ENCODE assay signal across 15 cellular contexts in genomic region chr7:50399635-50400034, GRCh38.
"Had no signal": no experiment of that assay in that cellular context is flagged by ENCODE, and none has a peak within 500 bp of the region (broad histone marks: within the 10 kb centered on the region; RNA-seq: fewer than 3 reads in every experiment).

No MANE protein-coding gene starts in this region.

- H3K9me3 ChIP-seq: tibial nerve, uterus had no signal

- H3K4me1 Mint-ChIP-seq: brain had no signal

- H3K36me3 ChIP-seq: tibial nerve, uterus had no signal

- H3K4me1 ChIP-seq: uterus had no signal

- ATAC-seq: left cardiac atrium had no signal

- H3K27me3 Mint-ChIP-seq: activated naive CD8-positive, alpha-beta T cell treated with anti-CD3 and anti-CD28 coated beads, Interleukin-2, amount 10 ng/mL, durations not matched to agents 7 days and 5 days; natural killer cell treated with Interleukin-12 subunit alpha and Interleukin-12 subunit beta and Interleukin-15 and Interleukin-18, amount 100 ng/mL, for 72 hours; stimulated activated naive CD8-positive, alpha-beta T cell treated with anti-CD3 and anti-CD28 coated beads, Interleukin-15, Interleukin-2, amounts not matched to agents 100 ng/mL and 50 ng/mL, for 24 hours had no signal

- DNase-seq: activated CD4-positive, alpha-beta T cell treated with anti-CD3 and anti-CD28 coated beads, Interleukin-2, amount 50 U/mL, for 4 hours; activated effector memory CD4-positive, alpha-beta T cell treated with Interleukin-2 at 50 U/mL for 16 hours; activated naive CD8-positive, alpha-beta T cell treated with anti-CD3 and anti-CD28 coated beads, Interleukin-2, amount 10 ng/mL, durations not matched to agents 7 days and 5 days; activated T-cell treated with anti-CD3 and anti-CD28 coated beads, Interleukin-2, amount 50 U/mL, for 1 hour; left cardiac atrium; mesendoderm; stimulated activated CD8-positive, alpha-beta memory T cell treated with anti-CD3 and anti-CD28 coated beads, Interleukin-4, amount 100 ng/mL, for 48 hours; T-helper 2 cell; uterus had no signal

- H3K4me3 Mint-ChIP-seq: activated naive CD8-positive, alpha-beta T cell treated with anti-CD3 and anti-CD28 coated beads, Interleukin-2, amount 10 ng/mL, durations not matched to agents 7 days and 5 days; natural killer cell treated with Interleukin-12 subunit alpha and Interleukin-12 subunit beta and Interleukin-15 and Interleukin-18, amount 100 ng/mL, for 72 hours; stimulated activated naive CD8-positive, alpha-beta T cell treated with anti-CD3 and anti-CD28 coated beads, Interleukin-15, Interleukin-2, amounts not matched to agents 100 ng/mL and 50 ng/mL, for 24 hours had no signal

- H3K36me3 Mint-ChIP-seq: brain had no signal

- H3K27me3 ChIP-seq: hepatocyte, uterus had no signal

- H3K9me3 Mint-ChIP-seq: activated naive CD8-positive, alpha-beta T cell treated with anti-CD3 and anti-CD28 coated beads, Interleukin-2, amount 10 ng/mL, durations not matched to agents 7 days and 5 days; brain; natural killer cell treated with Interleukin-12 subunit alpha and Interleukin-12 subunit beta and Interleukin-15 and Interleukin-18, amount 100 ng/mL, for 72 hours; stimulated activated naive CD8-positive, alpha-beta T cell treated with anti-CD3 and anti-CD28 coated beads, Interleukin-15, Interleukin-2, amounts not matched to agents 100 ng/mL and 50 ng/mL, for 24 hours had no signal

- H3K4me3 ChIP-seq: hepatocyte, tibial nerve, uterus had no signal

- H3K27ac Mint-ChIP-seq: activated naive CD8-positive, alpha-beta T cell treated with anti-CD3 and anti-CD28 coated beads, Interleukin-2, amount 10 ng/mL, durations not matched to agents 7 days and 5 days; brain; natural killer cell treated with Interleukin-12 subunit alpha and Interleukin-12 subunit beta and Interleukin-15 and Interleukin-18, amount 100 ng/mL, for 72 hours had no signal

- H3K27ac ChIP-seq: hepatocyte, tibial nerve, uterus, VCaP had no signal
